Comparison of ENCODE assay signal across 8 cellular contexts in genomic region chr5:78964889-78965288, GRCh38. TPM values are rescaled to one million over a fixed set of nuclear protein-coding genes. Genes with fewer than 3 reads are reported as not detected.
A peak's percentile ranks its signal among the peaks of the same experiment; 100 is the strongest.
DNase-seq lines count a peak whose midpoint lies in the region; ATAC-seq and TF ChIP-seq lines count a peak whose summit lies in the region.

No MANE protein-coding gene starts in this region.

- no peaks in the 10 kb centered on the region for H3K4me1 Mint-ChIP-seq in naive thymus-derived CD8-positive, alpha-beta T cell

- H3K27ac Mint-ChIP-seq in naive thymus-derived CD8-positive, alpha-beta T cell = no peak overlapping the region

- H3K27me3 Mint-ChIP-seq in naive thymus-derived CD8-positive, alpha-beta T cell = no peaks in the 10 kb centered on the region

- no peak overlapping the region for H3K4me3 Mint-ChIP-seq in naive thymus-derived CD8-positive, alpha-beta T cell

- peak; percentile 57 for TF ChIP-seq CTCF in GM13977 (IDR thresholded peaks at IDR 0.05; ENCODE audit: extremely low read depth, insufficient read depth, missing control alignments)
- TF ChIP-seq CTCF in brain microvascular endothelial cell (IDR thresholded peaks at IDR 0.05; ENCODE audit: low read depth, low read length, missing control alignments) = peak; percentile 42

- in situ Hi-C loops in GM13977 (cut with MboI; ENCODE audit: low pct_unique_long_range_greater_than_20kb, low sequenced_read_pairs, unreplicated experiment) = loop anchor here (10.0 kb wide), 1 partner anchor 70 kb away; no protein-coding TSS in a partner anchor
- in situ Hi-C loops in brain microvascular endothelial cell (cut with HindIII; ENCODE audit: low pct_ligation_motif_present, low sequenced_read_pairs) = no loop called here

- no peaks in the 10 kb centered on the region for H3K27me3 ChIP-seq in brain microvascular endothelial cell (replicated peaks)

- ATAC-seq in left lobe of liver = peak; percentile 84
- no peak for ATAC-seq in naive thymus-derived CD8-positive, alpha-beta T cell
- no peak for ATAC-seq in HG02870 (IDR thresholded peaks at IDR 0.05; ENCODE audit: unreplicated experiment)

- DNase-seq in A172 (ENCODE audit: low spot score) (peak; percentile 67), GM13977 (ENCODE audit: low spot score) (peak; percentile 34), NCI-H226 (peak; percentile 37), brain microvascular endothelial cell (peak; percentile 59), left lobe of liver (ENCODE audit: low spot score) (no peak), GM19238 (ENCODE audit: insufficient read length, low spot score) (no peak)
- DNase-seq in naive thymus-derived CD8-positive, alpha-beta T cell = no peak

- no peak overlapping the region for H3K27ac ChIP-seq in brain microvascular endothelial cell

- peaks cover 10 to 57% (median 34%) of the 10 kb centered on the region in 3 donors for H3K36me3 Mint-ChIP-seq in naive thymus-derived CD8-positive, alpha-beta T cell

- no peak overlapping the region for H3K4me3 ChIP-seq in brain microvascular endothelial cell (ENCODE audit: low read depth, low read length)

- no peaks in the 10 kb centered on the region for H3K9me3 Mint-ChIP-seq in naive thymus-derived CD8-positive, alpha-beta T cell

- no peaks in the 10 kb centered on the region for H3K36me3 ChIP-seq in brain microvascular endothelial cell (replicated peaks)

- POLR2A ChIA-PET in naive thymus-derived CD8-positive, alpha-beta T cell (lab: Charles Lee) = no interaction called here

RNA-seq across cellular contexts. Expression of gene ARSB, which starts 20.2 kb away (rescaled TPM):
- 13.4 and 14.4 TPM in 2 replicates for total RNA-seq in A172 (2014; rRNA removed; shearing (Covaris generic))
- 10.3 TPM for total RNA-seq in left lobe of liver
- 1 to 10 TPM; 4.1 to 4.6 TPM for total RNA-seq in naive thymus-derived CD8-positive, alpha-beta T cell
- polyA plus RNA-seq in naive thymus-derived CD8-positive, alpha-beta T cell = 1 to 10 TPM; 2.2 to 4.7 (median 3.4) TPM

Comparison
In these comparisons a context has a peak if more than half of its experiments do, and no peak if none do; other contexts are left out.
1. DNase-seq: peak in A172 (single experiment), GM13977 (single experiment), NCI-H226 (single experiment) and brain microvascular endothelial cell (single experiment); none in left lobe of liver (single experiment), naive thymus-derived CD8-positive, alpha-beta T cell (0 of 10) and GM19238 (single experiment).